ENCODE assay signal across 8 cellular contexts in the genomic region with DNA sequence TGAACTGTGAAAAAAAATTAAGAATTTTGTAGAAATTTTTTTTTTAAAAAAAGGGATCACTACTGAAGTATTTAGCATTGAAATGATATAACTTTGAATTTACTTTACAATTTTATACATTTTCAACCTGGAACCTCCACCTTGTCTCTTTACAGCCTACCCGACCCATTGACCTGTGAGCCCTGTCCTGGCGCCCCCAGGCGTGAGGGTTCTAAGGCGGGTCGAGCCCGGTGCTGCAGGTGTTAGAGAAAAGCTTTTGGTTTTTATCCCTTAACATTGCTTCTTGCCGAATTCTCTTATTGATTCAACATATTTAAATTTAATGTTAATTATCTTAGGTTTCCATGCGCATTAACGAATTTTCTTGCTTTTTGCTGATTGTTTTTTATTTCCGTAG. TPM values are rescaled to one million over a fixed set of nuclear protein-coding genes. Genes with fewer than 3 reads are reported as not detected.
A peak's percentile ranks its signal among the peaks of the same experiment; 100 is the strongest.
DNase-seq lines count a peak whose midpoint lies in the region; ATAC-seq, FAIRE-seq and TF ChIP-seq lines count a peak whose summit lies in the region.

No MANE protein-coding gene starts in this region.

- FAIRE-seq in GM12878 (lab: Jason Lieb, UNC): no peak

- in situ Hi-C loops in GM12878 (cut with MboI): loop anchor here (5.0 to 25.0 kb wide), 2 partner anchors 542 to 757 kb away; no protein-coding TSS in a partner anchor

- no peak overlapping the region for H3K23ac ChIP-seq in mesendoderm (ENCODE audit: low read length)

- peaks cover 21% of the 10 kb centered on the region for H3K4me1 ChIP-seq in cardiac muscle cell (ENCODE audit: low read depth)
- H3K4me1 ChIP-seq in GM12878 (ENCODE audit: control insufficient read depth, insufficient read depth, low read length): 0 out of 2 replicates have a peak, but pooled peaks cover 7% of the 10 kb centered on the region
- peaks cover 12% of the 10 kb centered on the region for H3K4me1 ChIP-seq in mesendoderm (ENCODE audit: control insufficient read depth, low read depth, low read length)
- H3K4me1 ChIP-seq in upper lobe of left lung: peaks cover 9 to 32% (median 20%) of the 10 kb centered on the region in 4 donors

- SMC1A ChIA-PET in GM12878 (lab: Charles Lee; ENCODE audit: uncharacterized antibody, unreplicated experiment): interaction anchor here (0.6 to 7.9 kb wide), 18 partner anchors 10 to 614 kb away, joined by 3 to 112 read pairs (median 4); a partner anchor contains a TSS

- no peak overlapping the region for H4K8ac ChIP-seq in mesendoderm (ENCODE audit: low read depth, low read length)

- H2BK120ac ChIP-seq in mesendoderm (ENCODE audit: low read depth, low read length): no peak overlapping the region

- TF ChIP-seq POLR2A in GM12878 (IDR thresholded peaks at IDR 0.05; ENCODE audit: low read depth, low read length): no peak
- TF ChIP-seq POLR2A in upper lobe of left lung (IDR thresholded peaks at IDR 0.05): no peak

- no peaks in the 10 kb centered on the region for H3K36me3 ChIP-seq in cardiac muscle cell
- no peaks in the 10 kb centered on the region for H3K36me3 ChIP-seq in GM12878 (ENCODE audit: control insufficient read depth in 2 of 2, insufficient read depth in 2 of 2, low read length in 1 of 2)
- H3K36me3 ChIP-seq in mesendoderm (ENCODE audit: control insufficient read depth, insufficient read depth, low read length): no peaks in the 10 kb centered on the region
- H3K36me3 ChIP-seq in upper lobe of left lung: no peaks in the 10 kb centered on the region

- TF ChIP-seq EP300 in GM12878 (IDR thresholded peaks at IDR 0.05; ENCODE audit: borderline replicate concordance in 1 of 2, control insufficient read depth in 1 of 2, low read depth in 2 of 2, low read length in 2 of 2): no peak
- TF ChIP-seq EP300 in upper lobe of left lung (IDR thresholded peaks at IDR 0.05): no peak

- H3K9ac ChIP-seq in GM12878 (ENCODE audit: control insufficient read depth, insufficient read depth, low read length): no peak overlapping the region
- no peak overlapping the region for H3K9ac ChIP-seq in mesendoderm (ENCODE audit: low read length)

- POLR2A ChIA-PET in GM12878 (lab: Charles Lee): interaction anchor here (0.8 to 2.0 kb wide), 4 partner anchors 17 to 73 kb away, joined by 3 to 11 read pairs (median 4); no protein-coding TSS in a partner anchor

- RAD21 ChIA-PET in GM12878 (lab: Charles Lee; ENCODE audit: unreplicated experiment): interaction anchor here (0.5 to 8.3 kb wide), 14 partner anchors 10 to 760 kb away, joined by 3 to 91 read pairs (median 4); a partner anchor contains a TSS

- CTCF ChIA-PET in GM12878 (lab: Yijun Ruan, JAX): interaction anchor here (0.7 to 8.0 kb wide), 8 partner anchors 16 to 761 kb away, joined by 3 to 145 read pairs (median 20); no protein-coding TSS in a partner anchor

- peak overlapping the region; percentile 48 for H3K4me2 ChIP-seq in GM12878 (ENCODE audit: control insufficient read depth, insufficient read depth)
- H3K4me2 ChIP-seq in mesendoderm (ENCODE audit: low read length): no peak overlapping the region

- no TSS peak for BruUV-seq in GM12878 (replicated peaks; lab: Mats Ljungman, UMichigan)

- H3K4me3 ChIP-seq in cardiac muscle cell (peak overlapping the region; percentile 78), GM12878 (peak overlapping the region; percentile 83; the same call in 1 of the 2 replicates), mesendoderm (ENCODE audit: low read length) (no peak overlapping the region), upper lobe of left lung (peak overlapping the region in 3 of 4 donors; percentile 59 to 88 (median 78))

- ATAC-seq in left cardiac atrium (no peak), GM12878 (no peak), upper lobe of left lung (ENCODE audit: low FRiP score in 2 of 2) (no peak), GM18502 (IDR thresholded peaks at IDR 0.05; ENCODE audit: poor library complexity, unreplicated experiment) (no peak), HG03280 (IDR thresholded peaks at IDR 0.05; ENCODE audit: unreplicated experiment) (no peak)

- no peak overlapping the region for H2BK15ac ChIP-seq in mesendoderm (replicated peaks; ENCODE audit: low read depth)

- H2AK5ac ChIP-seq in mesendoderm (ENCODE audit: low read length): no peak overlapping the region

- no peak overlapping the region for H4K5ac ChIP-seq in mesendoderm (ENCODE audit: low read length)

- peaks cover 7% of the 10 kb centered on the region for H3K79me1 ChIP-seq in mesendoderm (ENCODE audit: low read length)

- DNase-seq in cardiac muscle cell (ENCODE audit: low read depth in 1 of 2, low spot score in 1 of 2) (no peak), left cardiac atrium (no peak), GM12878 (ENCODE audit: low read depth, low spot score) (no peak), mesendoderm (peak; percentile 24), upper lobe of left lung (peak in 1 of 2 donors; percentile 33)
- DNase-seq in activated CD4-positive, alpha-beta T cell treated with anti-CD3 and anti-CD28 coated beads for 48 hours: no peak

- H3K9me3 ChIP-seq in cardiac muscle cell (ENCODE audit: low read depth) (no peaks in the 10 kb centered on the region), GM12878 (replicated peaks; ENCODE audit: control insufficient read depth, insufficient read depth, low read length) (peaks cover 7% of the 10 kb centered on the region), upper lobe of left lung (no peaks in the 10 kb centered on the region)

- intact Hi-C loops in left cardiac atrium (cut with DNase I): loop anchor here in 1 of 2 donors (5.0 kb wide), 2 partner anchors 257 to 542 kb away; no protein-coding TSS in a partner anchor
- intact Hi-C loops in GM12878 (cut with micrococcal nuclease; ENCODE audit: unreplicated experiment): loop anchor here (5.0 kb wide), 2 partner anchors 612 to 742 kb away; no protein-coding TSS in a partner anchor

- H2BK5ac ChIP-seq in mesendoderm (ENCODE audit: low read length): no peak overlapping the region

- peak overlapping the region; percentile 86; the same call in 1 of the 2 replicates for H2AFZ ChIP-seq in GM12878 (ENCODE audit: control insufficient read depth, low read depth, low read length)

- peaks cover 10% of the 10 kb centered on the region for H3K79me2 ChIP-seq in GM12878 (ENCODE audit: control insufficient read depth, insufficient read depth, low read length)
- H3K79me2 ChIP-seq in mesendoderm (ENCODE audit: control insufficient read depth, insufficient read depth, low read length): no peaks in the 10 kb centered on the region

- H3K4ac ChIP-seq in mesendoderm (ENCODE audit: low read depth, low read length): no peak overlapping the region

- H3K27me3 ChIP-seq in cardiac muscle cell (no peaks in the 10 kb centered on the region), GM12878 (replicated peaks in 1 of 2; ENCODE audit: control insufficient read depth in 2 of 2, insufficient read depth in 2 of 2, low read length in 1 of 2) (no peaks in the 10 kb centered on the region), mesendoderm (ENCODE audit: insufficient read depth, low read length, poor library complexity) (no peaks in the 10 kb centered on the region), upper lobe of left lung (no peaks in the 10 kb centered on the region)

- no peak overlapping the region for H3K56ac ChIP-seq in mesendoderm (ENCODE audit: low read length)

- H3K18ac ChIP-seq in mesendoderm (ENCODE audit: low read length): no peak overlapping the region

- 11% methylated on average over 10 of the region's 10 CpGs for WGBS in GM12878 (ENCODE audit: insufficient coverage, insufficient replicate concordance, low lambda C conversion rate, missing lambda C conversion rate)
- WGBS in mesendoderm (ENCODE audit: extremely low coverage, insufficient coverage, low lambda C conversion rate): no CpG with 5 or more reads among the region's 10 CpGs
- WGBS in upper lobe of left lung, 2 donors: 28 to 30% methylated on average over 10 of the region's 10 CpGs

- H3K27ac ChIP-seq in cardiac muscle cell (no peak overlapping the region), GM12878 (ENCODE audit: control insufficient read depth, insufficient read depth) (no peak overlapping the region), mesendoderm (ENCODE audit: low read depth, low read length) (no peak overlapping the region), upper lobe of left lung (peak overlapping the region in 1 of 4 donors; percentile 91)

- TF ChIP-seq CTCF in cardiac muscle cell (IDR thresholded peaks at IDR 0.05; ENCODE audit: low read depth, low read length): no peak
- TF ChIP-seq CTCF in GM12878 (IDR thresholded peaks at IDR 0.05 in 2 of 3, conservative IDR thresholded peaks at IDR 0.05 in 1 of 3; ENCODE audit: control insufficient read depth in 2 of 3, extremely low read depth in 1 of 3, insufficient read depth in 1 of 3, low read depth in 3 of 3, low read length in 3 of 3): no peak
- TF ChIP-seq CTCF in upper lobe of left lung (IDR thresholded peaks at IDR 0.05): no peak

- no peak for TF ChIP-seq RAD21 in GM12878 (IDR thresholded peaks at IDR 0.05; ENCODE audit: insufficient read depth, low read depth, low read length)

- no peaks in the 10 kb centered on the region for H4K20me1 ChIP-seq in GM12878 (ENCODE audit: control insufficient read depth, insufficient read depth)

RNA-seq across cellular contexts. Expression of a gene that starts 0.6 kb away (rescaled TPM):
- total RNA-seq in cardiac muscle cell (5.5 and 6.7 TPM in 2 replicates), left cardiac atrium (1 to 10 TPM; 3.3 to 3.4 TPM), GM12878 (2014; rRNA removed) (4.2 and 5.1 TPM in 2 replicates), GM12878 (2014; rRNA removed; fragmentation: Illumina TruSeq; extraction: Trizol) (7.8 and 9.0 TPM in 2 replicates), GM12878 (2021) (5.9 and 6.2 TPM in 2 replicates), upper lobe of left lung (10 to 100 TPM in 2 of 6 donors, 1 to 10 TPM in 4; 4.4 to 17.8 (median 6.0) TPM)
- polyA plus RNA-seq in cardiac muscle cell (2.7 and 3.0 TPM in 2 replicates), GM12878 (2011; rRNA removed) (4.8 and 5.7 TPM in 2 replicates), GM12878 (2014; fragmentation: Illumina TruSeq; extraction: Trizol) (5.1 and 5.6 TPM in 2 replicates), GM12878 (2014; fragmentation: Nextera tagmentation; extraction: Ambion mirVana) (under 1 TPM; 0.55 to 0.82 TPM), GM12878 (2014; rRNA removed) (3.4 and 4.7 TPM in 2 replicates), GM12878 (2016; fragmentation: Nextera tagmentation; extraction: Ambion mirVana) (1 to 10 TPM; 1.1 to 4.1 TPM)
- 57.9 and 58.0 TPM in 2 replicates for total RNA-seq in GM12878 (2013; cell fraction: nucleolus; rRNA removed)
- polyA plus RNA-seq in GM12878 (2011; ENCODE audit: low read depth): 1.3 TPM
- 3.5 and 4.3 TPM in 2 replicates for polyA plus RNA-seq in GM12878 (2011; cell fraction: cytosol; rRNA removed)
- polyA plus RNA-seq in GM12878 (2011; cell fraction: nucleus; rRNA removed): 6.3 and 7.5 TPM in 2 replicates
- polyA plus RNA-seq in GM12878 (2012): 2.5 TPM in 2 replicates
- 5.9 and 6.5 TPM in 2 replicates for polyA minus RNA-seq in GM12878 (2011; rRNA and poly(A)+ RNA removed)
- 1.5 and 3.0 TPM in 2 replicates for polyA minus RNA-seq in GM12878 (2011; cell fraction: cytosol; rRNA and poly(A)+ RNA removed)
- polyA minus RNA-seq in GM12878 (2011; cell fraction: nucleus; rRNA and poly(A)+ RNA removed): 7.7 and 13.2 TPM in 2 replicates
- 3.1 TPM for polyA plus RNA-seq in mesendoderm (2013, experiment 1 of 2)
- 3.0 TPM for polyA plus RNA-seq in mesendoderm (2013, experiment 2 of 2)
